Comparison of ENCODE assay signal across 1 cellular context in the genomic region with DNA sequence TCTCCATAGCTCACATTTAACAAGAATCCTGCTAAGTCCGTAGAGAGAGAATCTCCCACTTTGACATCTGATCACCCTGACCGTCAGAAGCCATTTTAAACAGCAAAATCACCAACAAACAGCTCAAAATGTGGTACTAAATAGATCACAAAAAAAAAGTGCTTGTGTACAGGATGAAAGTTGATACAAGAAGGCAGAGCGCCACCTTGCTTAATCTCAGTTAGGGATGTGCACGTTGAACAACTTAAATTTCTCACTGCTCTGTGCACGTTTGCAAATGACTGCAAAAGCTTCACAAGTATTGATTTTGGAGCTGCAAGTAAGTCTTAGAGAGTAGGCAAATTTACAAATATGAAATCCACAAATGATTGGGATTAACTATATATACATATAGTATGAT.
TF ChIP-seq lines count a peak whose summit lies in the region.

No MANE protein-coding gene starts in this region.

TF ChIP-seq in HCT116, 20 proteins besides CTCF, POLR2A, EP300 and RAD21 (continued from another document):
- TF ChIP-seq SRF (IDR thresholded peaks at IDR 0.05; ENCODE audit: low read depth) = no peak
- TF ChIP-seq, protein P1, sequence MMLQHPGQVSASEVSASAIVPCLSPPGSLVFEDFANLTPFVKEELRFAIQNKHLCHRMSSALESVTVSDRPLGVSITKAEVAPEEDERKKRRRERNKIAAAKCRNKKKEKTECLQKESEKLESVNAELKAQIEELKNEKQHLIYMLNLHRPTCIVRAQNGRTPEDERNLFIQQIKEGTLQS (IDR thresholded peaks at IDR 0.05) = no peak
- TF ChIP-seq EZH2 (IDR thresholded peaks at IDR 0.05) = no peak
- TF ChIP-seq SIN3A (IDR thresholded peaks at IDR 0.05; ENCODE audit: low read depth) = no peak
- TF ChIP-seq ZFX (IDR thresholded peaks at IDR 0.05) = no peak
- TF ChIP-seq TCF7L2 (IDR thresholded peaks at IDR 0.05; ENCODE audit: borderline replicate concordance, extremely low read depth, insufficient read depth, insufficient read length) = no peak
- TF ChIP-seq ELF1 (IDR thresholded peaks at IDR 0.05; ENCODE audit: borderline replicate concordance, low read depth) = no peak
- TF ChIP-seq, protein P2, sequence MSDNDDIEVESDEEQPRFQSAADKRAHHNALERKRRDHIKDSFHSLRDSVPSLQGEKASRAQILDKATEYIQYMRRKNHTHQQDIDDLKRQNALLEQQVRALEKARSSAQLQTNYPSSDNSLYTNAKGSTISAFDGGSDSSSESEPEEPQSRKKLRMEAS (IDR thresholded peaks at IDR 0.05) = no peak
TF ChIP-seq in HCT116: peak in this region for 0.
